8 cellular contexts compared by ENCODE assay signal in the genomic region with DNA sequence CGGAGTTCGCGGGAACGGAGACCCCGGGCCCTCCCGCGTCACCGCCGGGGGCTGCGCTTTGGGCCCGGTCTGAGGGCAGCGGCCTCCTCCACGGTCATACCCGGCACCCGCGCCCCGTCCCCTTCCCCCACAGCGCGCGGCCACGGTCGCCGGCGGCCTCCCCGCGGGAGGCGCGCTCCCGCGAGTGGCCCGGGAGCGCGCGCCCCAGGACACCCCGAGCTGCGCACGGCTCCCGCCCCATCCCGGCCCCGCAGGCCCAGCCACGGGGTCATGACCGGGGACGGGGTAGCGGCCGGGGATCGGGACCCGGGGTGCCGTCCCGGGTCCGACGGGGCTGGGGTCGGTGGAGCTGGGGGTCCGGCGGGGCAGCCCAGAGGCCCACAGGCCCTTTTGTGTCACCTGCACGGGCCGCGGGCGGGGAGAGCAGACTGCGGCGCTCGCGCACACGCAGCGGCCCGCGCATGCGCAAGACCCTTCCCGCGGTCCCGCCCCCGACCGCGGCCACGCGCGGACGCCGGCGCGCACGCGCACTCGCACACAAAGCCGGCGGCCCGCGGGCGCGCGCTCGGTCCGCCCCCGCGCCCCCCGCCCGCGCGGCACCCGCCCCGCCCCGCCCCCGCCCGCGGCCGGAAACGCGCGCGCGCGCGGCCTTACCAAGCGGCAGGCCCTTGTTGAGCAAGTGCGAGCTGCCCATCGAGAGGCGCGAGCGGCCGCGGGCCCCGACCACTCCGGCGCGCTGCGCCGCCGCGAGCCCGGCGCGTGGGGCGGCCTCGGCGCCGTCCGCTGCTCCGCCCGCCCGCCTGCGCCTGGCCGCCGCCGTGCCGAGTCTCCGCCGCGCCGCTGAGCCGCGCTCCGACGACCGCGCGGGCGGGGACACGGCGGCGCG. TPM values are rescaled to one million over a fixed set of nuclear protein-coding genes. Genes with fewer than 3 reads are reported as not detected.
DNase-seq lines count a peak whose midpoint lies in the region; ATAC-seq and TF ChIP-seq lines count a peak whose summit lies in the region.

A gene (minus strand): TSS at position 869 of the 886 bp plus-strand sequence. CDS start 7,799 bp downstream, outside the sequence.

- no peaks in the 10 kb centered on the region for H3K9me3 ChIP-seq in left ventricle myocardium inferior (replicated peaks)
- H3K9me3 ChIP-seq in psoas muscle: no peaks in the 10 kb centered on the region

- intact Hi-C loops in T-helper 1 cell treated with Interleukin-12 subunit alpha and Interleukin-12 subunit beta and Interleukin-4 antibody, amounts not matched to agents 30 ng/mL and 1 ng/mL, for 36 hours (cut with micrococcal nuclease): loop anchor here (1.0 to 5.0 kb wide), 10 partner anchors 19 to 466 kb away; a partner anchor contains a TSS
- intact Hi-C loops in left ventricle myocardium inferior (cut with micrococcal nuclease) (no loop called here), psoas muscle (cut with DNase I) (loop anchor here (1.0 to 5.0 kb wide), 2 partner anchors 81 to 98 kb away; no protein-coding TSS in a partner anchor)

- 1 to 2% (median 1%) methylated on average over 24 to 155 of the region's 160 CpGs for WGBS in psoas muscle, 3 donors
- under 1% methylated on average over 158 of the region's 160 CpGs for WGBS in urinary bladder

- H3K36me3 ChIP-seq in left ventricle myocardium inferior (no peaks in the 10 kb centered on the region), psoas muscle (ENCODE audit: insufficient read depth in 1 of 2, low read depth in 1 of 2) (peaks cover 0 to 8% of the 10 kb centered on the region in 2 donors), urinary bladder (ENCODE audit: insufficient read depth) (no peaks in the 10 kb centered on the region)

- H3K4me3 ChIP-seq in left ventricle myocardium inferior (peak within 1 kb of the TSS; percentile 97), psoas muscle (peak within 1 kb of the TSS; percentile 87), urinary bladder (ENCODE audit: low read depth, low read length) (peak within 1 kb of the TSS; percentile 87)

- DNase-seq in GM13977 (ENCODE audit: low spot score) (peak; percentile 100), NCI-H1092 treated with DMSO at 0.1 percent for 48 hours (lab: John Stamatoyannopoulos, UW) (peak; percentile 79), amniotic epithelial cell (ENCODE audit: low read depth) (peak; percentile 71), left ventricle myocardium inferior (peak; percentile 79), psoas muscle (peak; percentile 82 to 91)

- no peaks in the 10 kb centered on the region for H3K27me3 ChIP-seq in left ventricle myocardium inferior (ENCODE audit: low read depth)
- H3K27me3 ChIP-seq in psoas muscle (ENCODE audit: insufficient read depth in 3 of 3, low read length in 2 of 3): no peaks in the 10 kb centered on the region

- H3K4me1 ChIP-seq in left ventricle myocardium inferior: peaks cover 77% of the 10 kb centered on the region
- H3K4me1 ChIP-seq in psoas muscle: peaks cover 68% of the 10 kb centered on the region
- peaks cover 11% of the 10 kb centered on the region for H3K4me1 ChIP-seq in urinary bladder (ENCODE audit: insufficient read depth)

- H3K27ac ChIP-seq in left ventricle myocardium inferior (replicated peaks): peak within 1 kb of the TSS; percentile 99
- H3K27ac ChIP-seq in psoas muscle: peak within 1 kb of the TSS; percentile 93
- H3K27ac ChIP-seq in urinary bladder (ENCODE audit: low read depth): peak within 1 kb of the TSS; percentile 98

- no peak for TF ChIP-seq CTCF in GM13977 (IDR thresholded peaks at IDR 0.05; ENCODE audit: extremely low read depth, insufficient read depth, missing control alignments)
- no peak for TF ChIP-seq CTCF in left ventricle myocardium inferior (IDR thresholded peaks at IDR 0.05; ENCODE audit: borderline replicate concordance)
- no peak for TF ChIP-seq CTCF in psoas muscle (IDR thresholded peaks at IDR 0.05)

- in situ Hi-C loops in GM13977 (cut with MboI; ENCODE audit: low pct_unique_long_range_greater_than_20kb, low sequenced_read_pairs, unreplicated experiment): no loop called here

- ATAC-seq in HG02623 (IDR thresholded peaks at IDR 0.05; ENCODE audit: unreplicated experiment) (peak; percentile 38), psoas muscle (peak; percentile 75 to 78 (median 76))

RNA-seq across cellular contexts. Expression of the gene that starts here (rescaled TPM):
- total RNA-seq in T-helper 1 cell treated with Interleukin-12 subunit alpha and Interleukin-12 subunit beta and Interleukin-4 antibody, amounts not matched to agents 30 ng/mL and 1 ng/mL, for 36 hours: 216 and 225 TPM in 2 replicates
- total RNA-seq in left ventricle myocardium inferior: 112 TPM
- total RNA-seq in psoas muscle: 100 to 1,000 TPM; 122 to 165 (median 142) TPM
- 100 to 1,000 TPM; 109 to 156 (median 116) TPM for polyA plus RNA-seq in psoas muscle
- 85.9 TPM for total RNA-seq in urinary bladder
- polyA plus RNA-seq in urinary bladder: 140 TPM

Comparison
In these comparisons a context has a peak if more than half of its experiments do, and no peak if none do; other contexts are left out.
1. Peak in every context shown above with its lines: DNase-seq, ATAC-seq, H3K4me3 ChIP-seq and H3K27ac ChIP-seq.